In the genomic region with DNA sequence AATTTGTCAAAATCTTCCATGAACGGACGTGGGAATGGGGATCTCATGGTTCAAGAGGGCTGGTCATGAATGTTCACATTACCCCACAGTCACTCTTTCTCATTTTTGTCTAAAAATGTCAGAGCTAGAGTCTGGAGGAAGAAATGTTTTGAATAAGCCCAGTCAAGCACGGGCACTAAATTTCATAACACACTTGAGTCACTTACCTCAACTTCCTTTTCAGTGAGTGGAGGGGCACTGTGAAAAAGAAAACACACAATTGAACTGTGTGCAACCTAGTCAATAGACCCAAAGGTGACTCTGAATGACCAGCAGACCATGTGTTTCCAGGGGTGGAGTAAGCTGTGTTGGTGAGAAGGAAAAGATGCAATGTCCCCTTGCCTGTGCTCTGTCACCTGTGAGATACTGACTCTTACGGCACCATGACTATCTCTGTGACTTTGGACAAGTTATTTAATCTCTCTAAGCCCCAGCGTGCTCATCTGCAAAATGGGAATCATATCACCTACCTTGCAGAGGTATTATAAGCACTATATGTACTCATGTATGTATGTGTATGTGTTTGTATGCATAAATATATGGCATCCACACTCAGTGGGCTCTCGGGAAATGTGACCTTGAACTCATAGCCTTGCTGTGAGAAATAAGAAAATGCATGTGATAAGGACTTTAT, we compare ENCODE assay signal across 7 cellular contexts.
DNase-seq lines count a peak whose midpoint lies in the region; ATAC-seq and TF ChIP-seq lines count a peak whose summit lies in the region.

No MANE protein-coding gene starts in this region.

- no peaks in the 10 kb centered on the region for H3K27me3 Mint-ChIP-seq in stimulated activated naive B cell treated with anti-CD40 and anti-IgM and Interleukin-4, amounts not matched to agents 10 μg/mL and 1 μg/mL and 100 μg/mL, for 72 hours

- peaks cover 0 to 4% of the 10 kb centered on the region in 2 donors for H3K36me3 Mint-ChIP-seq in stimulated activated naive B cell treated with anti-CD40 and anti-IgM and Interleukin-4, amounts not matched to agents 10 μg/mL and 1 μg/mL and 100 μg/mL, for 72 hours

- TF ChIP-seq CTCF in fibroblast of pulmonary artery (IDR thresholded peaks at IDR 0.05; ENCODE audit: low read length, missing control alignments), result no peak

- ATAC-seq in GM21576 (IDR thresholded peaks at IDR 0.05; ENCODE audit: unreplicated experiment), result peak; percentile 75
- peak; percentile 89 to 94 for ATAC-seq in stimulated activated naive B cell treated with anti-CD40 and anti-IgM and Interleukin-4, amounts not matched to agents 10 μg/mL and 1 μg/mL and 100 μg/mL, for 72 hours (replicated peaks)

- DNase-seq in NOMO-1 treated with DMSO at 0.1 percent for 48 hours (lab: John Stamatoyannopoulos, UW; ENCODE audit: unreplicated experiment) (peak; percentile 95), fibroblast of pulmonary artery (ENCODE audit: low read depth) (peak; percentile 71), NCI-H69 (lab: John Stamatoyannopoulos, UW) (no peak)
- DNase-seq in stimulated activated naive B cell treated with anti-CD40 and anti-IgM and Interleukin-4, amounts not matched to agents 10 μg/mL and 1 μg/mL and 100 μg/mL, for 72 hours, result no peak
- DNase-seq in activated CD4-positive, CD25-positive, alpha-beta regulatory T cell treated with anti-CD3 and anti-CD28 coated beads, Interleukin-2, amount 50 U/mL, for 72 hours, result no peak
- DNase-seq in effector CD8-positive, alpha-beta T cell (lab: John Stamatoyannopoulos, UW), result no peak

- H3K4me1 Mint-ChIP-seq in stimulated activated naive B cell treated with anti-CD40 and anti-IgM and Interleukin-4, amounts not matched to agents 10 μg/mL and 1 μg/mL and 100 μg/mL, for 72 hours, result peaks cover 61 to 97% of the 10 kb centered on the region in 2 donors

- peak overlapping the region; percentile 54 to 79 for H3K4me3 Mint-ChIP-seq in stimulated activated naive B cell treated with anti-CD40 and anti-IgM and Interleukin-4, amounts not matched to agents 10 μg/mL and 1 μg/mL and 100 μg/mL, for 72 hours

- H3K9me3 Mint-ChIP-seq in stimulated activated naive B cell treated with anti-CD40 and anti-IgM and Interleukin-4, amounts not matched to agents 10 μg/mL and 1 μg/mL and 100 μg/mL, for 72 hours, result peaks cover 3 to 4% of the 10 kb centered on the region in 2 donors

- no peak overlapping the region for H3K4me3 ChIP-seq in fibroblast of pulmonary artery (replicated peaks; ENCODE audit: low read depth, low read length)

- H3K27ac Mint-ChIP-seq in stimulated activated naive B cell treated with anti-CD40 and anti-IgM and Interleukin-4, amounts not matched to agents 10 μg/mL and 1 μg/mL and 100 μg/mL, for 72 hours, result peak overlapping the region; percentile 93

Comparison
In these comparisons a context has a peak if more than half of its experiments do, and no peak if none do; other contexts are left out.
1. DNase-seq: peak in NOMO-1 treated with DMSO at 0.1 percent for 48 hours (single experiment) and fibroblast of pulmonary artery (single experiment); none in stimulated activated naive B cell treated with anti-CD40 and anti-IgM and Interleukin-4, amounts not matched to agents 10 μg/mL and 1 μg/mL and 100 μg/mL, for 72 hours (single experiment), activated CD4-positive, CD25-positive, alpha-beta regulatory T cell treated with anti-CD3 and anti-CD28 coated beads, Interleukin-2, amount 50 U/mL, for 72 hours (single experiment), NCI-H69 (single experiment) and effector CD8-positive, alpha-beta T cell (single experiment).